8 cellular contexts compared by ENCODE assay signal in the genomic region with DNA sequence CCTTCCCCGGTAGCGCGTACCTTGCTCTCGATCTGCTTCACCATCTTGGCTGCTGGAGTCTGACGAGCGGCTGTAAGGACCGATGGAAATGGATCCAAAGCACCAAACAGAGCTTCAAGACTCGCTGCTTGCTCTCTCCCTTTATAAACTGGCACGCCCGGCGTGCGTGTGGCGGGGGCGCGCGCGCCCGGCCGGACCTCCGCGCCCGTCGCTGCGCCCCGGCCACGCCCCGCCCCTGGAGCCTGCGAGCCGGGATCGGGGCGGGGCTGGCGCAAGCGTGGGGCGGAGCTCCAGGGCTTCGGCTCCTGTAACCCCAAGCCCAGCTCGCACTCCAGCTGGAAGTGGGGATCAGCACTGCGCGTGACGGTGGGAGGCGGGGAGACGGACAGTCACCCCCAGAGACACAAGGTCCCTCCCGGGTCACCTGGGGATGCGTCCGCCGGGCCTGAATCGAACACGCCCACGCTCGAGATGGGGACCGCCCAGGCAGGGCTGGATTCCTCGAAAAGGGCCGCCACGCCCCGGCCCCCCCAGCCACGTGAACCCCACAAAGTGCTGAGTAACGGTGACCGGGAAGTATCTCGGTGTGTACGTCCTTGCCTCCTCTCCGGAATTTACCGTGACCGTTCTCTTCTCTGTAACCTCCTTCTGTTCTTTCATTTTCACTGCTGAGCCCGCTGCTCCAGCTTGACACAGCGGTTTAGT. TPM values are rescaled to one million over a fixed set of nuclear protein-coding genes. Genes with fewer than 3 reads are reported as not detected.
DNase-seq lines count a peak whose midpoint lies in the region; ATAC-seq and TF ChIP-seq lines count a peak whose summit lies in the region.

TSS of gene TXN (minus strand) at position 116 of the 705 bp plus-strand sequence. CDS start at position 44, 72 bp downstream.

- H3K4me1 ChIP-seq in osteoblast (ENCODE audit: insufficient read depth, low read length) (peaks cover 39% of the 10 kb centered on the region), thoracic aorta (ENCODE audit: control insufficient read depth in 1 of 2, low read depth in 2 of 2) (peaks cover 18 to 23% of the 10 kb centered on the region in 2 donors)

- H3K4me3 ChIP-seq in GM08714 (ENCODE audit: low read length): peak within 1 kb of the TSS; percentile 74
- peak within 1 kb of the TSS; percentile 90 for H3K4me3 ChIP-seq in osteoblast (ENCODE audit: insufficient read depth, low read length)
- H3K4me3 ChIP-seq in thoracic aorta: peak within 1 kb of the TSS; percentile 81

- no peaks in the 10 kb centered on the region for H3K27me3 ChIP-seq in osteoblast (ENCODE audit: insufficient read depth, low read length)
- no peaks in the 10 kb centered on the region for H3K27me3 ChIP-seq in thoracic aorta (replicated peaks; ENCODE audit: insufficient read depth)

- H3K4me2 ChIP-seq in osteoblast (ENCODE audit: insufficient read depth, low read length): peak within 1 kb of the TSS; percentile 84

- no peaks in the 10 kb centered on the region for H3K9me3 Mint-ChIP-seq in HFFc6
- no peaks in the 10 kb centered on the region for H3K9me3 Mint-ChIP-seq in activated naive CD4-positive, alpha-beta T cell treated with anti-CD3 and anti-CD28 coated beads, Interleukin-2, amount 50 U/mL, for 24 hours

- ATAC-seq in SK-N-SH treated with all-trans-retinoic acid at 6 μM for 48 hours: peak; percentile 82
- peak; percentile 81 for ATAC-seq in thoracic aorta (ENCODE audit: insufficient number of reproducible peaks, low FRiP score, low read depth)

- H4K20me1 ChIP-seq in osteoblast (ENCODE audit: insufficient read depth, low read length): peaks cover 33% of the 10 kb centered on the region

- peak within 1 kb of the TSS; percentile 89 for H3K27ac ChIP-seq in osteoblast (ENCODE audit: low read depth, low read length)
- peak within 1 kb of the TSS; percentile 81 to 84 for H3K27ac ChIP-seq in thoracic aorta

- TF ChIP-seq CTCF in HFFc6 (IDR thresholded peaks at IDR 0.05): no peak
- TF ChIP-seq CTCF in osteoblast (IDR thresholded peaks at IDR 0.05; ENCODE audit: extremely low read depth, low read depth, low read length): no peak
- TF ChIP-seq CTCF in thoracic aorta (IDR thresholded peaks at IDR 0.05): no peak

- no peaks in the 10 kb centered on the region for H3K9me3 ChIP-seq in osteoblast (ENCODE audit: low read depth, low read length)
- no peaks in the 10 kb centered on the region for H3K9me3 ChIP-seq in thoracic aorta

- H3K36me3 Mint-ChIP-seq in HFFc6 (ENCODE audit: low read depth): peaks cover 24% of the 10 kb centered on the region
- H3K36me3 Mint-ChIP-seq in activated naive CD4-positive, alpha-beta T cell treated with anti-CD3 and anti-CD28 coated beads, Interleukin-2, amount 50 U/mL, for 24 hours: peaks cover 4% of the 10 kb centered on the region

- H3K79me2 ChIP-seq in osteoblast (ENCODE audit: insufficient read depth, low read length): peaks cover 48% of the 10 kb centered on the region

- H3K4me1 Mint-ChIP-seq in HFFc6 (ENCODE audit: low read depth): peaks cover 63% of the 10 kb centered on the region
- H3K4me1 Mint-ChIP-seq in activated naive CD4-positive, alpha-beta T cell treated with anti-CD3 and anti-CD28 coated beads, Interleukin-2, amount 50 U/mL, for 24 hours: peaks cover 45% of the 10 kb centered on the region

- H3K27me3 Mint-ChIP-seq in HFFc6 (ENCODE audit: insufficient read depth): peaks cover 11% of the 10 kb centered on the region
- H3K27me3 Mint-ChIP-seq in activated naive CD4-positive, alpha-beta T cell treated with anti-CD3 and anti-CD28 coated beads, Interleukin-2, amount 50 U/mL, for 24 hours: no peaks in the 10 kb centered on the region

- peak within 1 kb of the TSS; percentile 72 for H2AFZ ChIP-seq in osteoblast (ENCODE audit: low read length)

- DNase-seq in HFFc6 (peak; percentile 91), NAMALWA (ENCODE audit: low spot score) (peak; percentile 88), glomerular endothelial cell (ENCODE audit: extremely low read depth, low read depth, low spot score) (no peak), osteoblast (ENCODE audit: insufficient read length, low spot score, missing footprints) (peak; percentile 96), thoracic aorta (ENCODE audit: low spot score) (peak; percentile 63)

- H3K36me3 ChIP-seq in osteoblast (ENCODE audit: insufficient read depth, low read length): no peaks in the 10 kb centered on the region
- H3K36me3 ChIP-seq in thoracic aorta: no peaks in the 10 kb centered on the region

- peak within 1 kb of the TSS; percentile 99 for H3K4me3 Mint-ChIP-seq in HFFc6
- peak within 1 kb of the TSS; percentile 95 for H3K4me3 Mint-ChIP-seq in activated naive CD4-positive, alpha-beta T cell treated with anti-CD3 and anti-CD28 coated beads, Interleukin-2, amount 50 U/mL, for 24 hours

- H3K27ac Mint-ChIP-seq in HFFc6: peak within 1 kb of the TSS; percentile 100
- peak within 1 kb of the TSS; percentile 98 for H3K27ac Mint-ChIP-seq in activated naive CD4-positive, alpha-beta T cell treated with anti-CD3 and anti-CD28 coated beads, Interleukin-2, amount 50 U/mL, for 24 hours

TF ChIP-seq in SK-N-SH treated with all-trans-retinoic acid at 6 μM for 48 hours, 23 proteins besides CTCF, POLR2A, EP300 and RAD21:
- TF ChIP-seq CSDC2 (CRISPR knock-in tag; IDR thresholded peaks at IDR 0.05) (no peak), ZC3H10 (CRISPR knock-in tag; IDR thresholded peaks at IDR 0.05) (no peak)

RNA-seq across cellular contexts. Expression of gene TXN, which starts in this region (rescaled TPM):
- total RNA-seq in HFFc6 (2021; fragmentation: NEBNext Ultra II Directional; extraction: Animal tissue kit (Norgen Biotek cat#: 25700)): 100 to 1,000 TPM; 365 to 493 (median 450) TPM
- 187 and 305 TPM in 2 replicates for total RNA-seq in glomerular endothelial cell
- 234 and 258 TPM in 2 replicates for total RNA-seq in osteoblast
- total RNA-seq in thoracic aorta: 100 to 1,000 TPM in 1 of 2 donors, 10 to 100 TPM in 1; 47.5 to 105 TPM
